8 cellular contexts compared by ENCODE assay signal in genomic region chr18:48161201-48161910, GRCh38.
DNase-seq lines count a peak whose midpoint lies in the region; ATAC-seq, FAIRE-seq and TF ChIP-seq lines count a peak whose summit lies in the region.

No MANE protein-coding gene starts in this region.

- peaks cover 9% of the 10 kb centered on the region for H3K27me3 Mint-ChIP-seq in central memory CD8-positive, alpha-beta T cell

- H3K4me1 ChIP-seq in keratinocyte (ENCODE audit: control insufficient read depth, extremely low read depth, insufficient read depth, low read length) (peaks cover 13% of the 10 kb centered on the region), OCI-LY7 (ENCODE audit: insufficient read depth, low read length, poor library complexity, severe bottlenecking) (no peaks in the 10 kb centered on the region)

- POLR2A ChIA-PET in OCI-LY7 (lab: Charles Lee): no interaction called here

- H3K27me3 ChIP-seq in keratinocyte (ENCODE audit: control insufficient read depth, extremely low read depth, insufficient read depth, low read length): no peaks in the 10 kb centered on the region

- in situ Hi-C loops in G401 (cut with HindIII; ENCODE audit: low sequenced_read_pairs): no loop called here

- intact Hi-C loops in OCI-LY7 (cut with micrococcal nuclease; ENCODE audit: unreplicated experiment): no loop called here

- ATAC-seq in HG02623 (IDR thresholded peaks at IDR 0.05; ENCODE audit: unreplicated experiment): peak; percentile 59
- peak; percentile 83 to 85 for ATAC-seq in activated CD4-positive, CD25-positive, alpha-beta regulatory T cell treated with anti-CD3 and anti-CD28 coated beads, Interleukin-2, amount 50 U/mL, for 24 hours
- ATAC-seq in central memory CD8-positive, alpha-beta T cell (replicated peaks; ENCODE audit: extremely low read depth, poor library complexity, severe bottlenecking): peak; percentile 79

- peaks cover 2% of the 10 kb centered on the region for H3K9me1 ChIP-seq in keratinocyte (ENCODE audit: control insufficient read depth, extremely low read depth, insufficient read depth, low read length)

- no peaks in the 10 kb centered on the region for H3K9me2 ChIP-seq in OCI-LY7 (ENCODE audit: insufficient read depth, low read length)

- peak; percentile 46 for FAIRE-seq in keratinocyte (lab: Jason Lieb, UNC)

- no peaks in the 10 kb centered on the region for H3K9me3 ChIP-seq in keratinocyte (ENCODE audit: control insufficient read depth, low read depth, low read length)
- H3K9me3 ChIP-seq in OCI-LY7 (ENCODE audit: low read length): no peaks in the 10 kb centered on the region

- TF ChIP-seq CTCF in keratinocyte (optimal IDR thresholded peaks at IDR 0.05 in 1 of 3, IDR thresholded peaks at IDR 0.05 in 1 of 3, conservative IDR thresholded peaks at IDR 0.05 in 1 of 3; ENCODE audit: extremely low read depth in 1 of 3, insufficient read depth in 2 of 3, low read length in 3 of 3) (no peak), OCI-LY7 (conservative IDR thresholded peaks at IDR 0.05; ENCODE audit: low read length) (no peak)

- no peaks in the 10 kb centered on the region for H3K9me3 Mint-ChIP-seq in central memory CD8-positive, alpha-beta T cell

- CTCF ChIA-PET in OCI-LY7 (lab: Charles Lee; ENCODE audit: unreplicated experiment): no interaction called here

- H3K79me2 ChIP-seq in keratinocyte (ENCODE audit: control insufficient read depth, insufficient read depth, low read length) (no peaks in the 10 kb centered on the region), OCI-LY7 (ENCODE audit: insufficient read depth, low read depth, low read length) (no peaks in the 10 kb centered on the region)

- H3K4me2 ChIP-seq in keratinocyte (ENCODE audit: control insufficient read depth, extremely low read depth, insufficient read depth, low read depth, low read length): peak overlapping the region; percentile 73
- H3K4me2 ChIP-seq in OCI-LY7 (ENCODE audit: low read length): no peak overlapping the region; the same call in 1 of the 2 replicates

- dilution Hi-C loops in keratinocyte (cut with MboI; ENCODE audit: extremely low pct_ligation_motif_present, low sequenced_read_pairs): no loop called here

- BruUV-seq in OCI-LY7 (replicated peaks; lab: Mats Ljungman, UMichigan): no TSS peak

- peak overlapping the region; percentile 76 for H3K27ac ChIP-seq in keratinocyte (ENCODE audit: control insufficient read depth, insufficient read depth, low read length)
- H3K27ac ChIP-seq in OCI-LY7 (ENCODE audit: low read depth, low read length, poor library complexity, severe bottlenecking): no peak overlapping the region

- no peaks in the 10 kb centered on the region for H3K36me3 Mint-ChIP-seq in central memory CD8-positive, alpha-beta T cell (ENCODE audit: insufficient read depth)

- H3K36me3 ChIP-seq in keratinocyte (ENCODE audit: control insufficient read depth in 2 of 2, extremely low read depth in 1 of 2, insufficient read depth in 2 of 2, low read length in 2 of 2) (no peaks in the 10 kb centered on the region), OCI-LY7 (ENCODE audit: insufficient read depth, low read length) (no peaks in the 10 kb centered on the region)

- H3K4me3 Mint-ChIP-seq in central memory CD8-positive, alpha-beta T cell: peak overlapping the region; percentile 77

- H2AFZ ChIP-seq in keratinocyte (ENCODE audit: control insufficient read depth, low read length) (peak overlapping the region; percentile 71), OCI-LY7 (ENCODE audit: low read length) (no peak overlapping the region)

- H3K9ac ChIP-seq in keratinocyte (ENCODE audit: control insufficient read depth, extremely low read depth, insufficient read depth, low read length): peak overlapping the region; percentile 84

- no peaks in the 10 kb centered on the region for H4K20me1 ChIP-seq in keratinocyte (ENCODE audit: control insufficient read depth, extremely low read depth, insufficient read depth, low read length)
- no peaks in the 10 kb centered on the region for H4K20me1 ChIP-seq in OCI-LY7 (ENCODE audit: insufficient read depth, low read length)

- DNase-seq in G401 (ENCODE audit: low spot score) (peak; percentile 47), NCI-H2029 treated with DMSO at 0.1 percent for 48 hours (lab: John Stamatoyannopoulos, UW) (peak; percentile 19), keratinocyte (ENCODE audit: low read depth, low spot score) (peak; percentile 23), OCI-LY7 (ENCODE audit: low spot score) (no peak)
- DNase-seq in central memory CD8-positive, alpha-beta T cell (ENCODE audit: low spot score in 2 of 2): peak; percentile 23 to 30
- peak; percentile 64 for DNase-seq in stimulated activated CD4-positive, alpha-beta T cell treated with anti-CD3 and anti-CD28 coated beads, Interleukin-12 subunit alpha, Interleukin-12 subunit beta, amount 100 ng/mL, for 4 hours

- H3K4me3 ChIP-seq in keratinocyte (ENCODE audit: control insufficient read depth in 2 of 3, extremely low read depth in 1 of 3, insufficient read depth in 2 of 3, low read depth in 1 of 3, low read length in 3 of 3) (peak overlapping the region; percentile 53 to 67 (median 67)), OCI-LY7 (ENCODE audit: low read depth, low read length, poor library complexity, severe bottlenecking) (no peak overlapping the region)

- H3K27ac Mint-ChIP-seq in central memory CD8-positive, alpha-beta T cell (ENCODE audit: low read depth): no peak overlapping the region

- no peaks in the 10 kb centered on the region for H3K4me1 Mint-ChIP-seq in central memory CD8-positive, alpha-beta T cell
